Comparison of ENCODE assay signal across 10 cellular contexts in genomic region chr16:58337090-58337444, GRCh38. TPM values are rescaled to one million over a fixed set of nuclear protein-coding genes. Genes with fewer than 3 reads are reported as not detected.
DNase-seq lines count a peak whose midpoint lies in the region; ATAC-seq and TF ChIP-seq lines count a peak whose summit lies in the region.
"Had no signal": no experiment of that assay in that cellular context is flagged by ENCODE, and none has a peak within 500 bp of the region (broad histone marks: within the 10 kb centered on the region; RNA-seq: fewer than 3 reads in every experiment).

No MANE protein-coding gene starts in this region.

- H4K20me1 ChIP-seq in BLaER1 = no peaks in the 10 kb centered on the region
- H4K20me1 ChIP-seq in Karpas-422 (ENCODE audit: insufficient read depth, low read depth, low read length) = no peaks in the 10 kb centered on the region

- H3K36me3 Mint-ChIP-seq in endodermal cell (ENCODE audit: low read depth) = no peaks in the 10 kb centered on the region
- no peaks in the 10 kb centered on the region for H3K36me3 Mint-ChIP-seq in naive thymus-derived CD8-positive, alpha-beta T cell
- H3K36me3 Mint-ChIP-seq: stimulated activated naive B cell treated with anti-CD40 and anti-IgM and Interleukin-4, amounts not matched to agents 10 μg/mL and 1 μg/mL and 100 μg/mL, for 72 hours had no signal

- H3K4me1 Mint-ChIP-seq in endodermal cell = peaks cover 3% of the 10 kb centered on the region
- peaks cover 0 to 8% (median 6%) of the 10 kb centered on the region in 4 donors for H3K4me1 Mint-ChIP-seq in naive thymus-derived CD8-positive, alpha-beta T cell

- no peaks in the 10 kb centered on the region for H3K9me3 Mint-ChIP-seq in endodermal cell
- no peaks in the 10 kb centered on the region for H3K9me3 Mint-ChIP-seq in naive thymus-derived CD8-positive, alpha-beta T cell
- H3K9me3 Mint-ChIP-seq: stimulated activated naive B cell treated with anti-CD40 and anti-IgM and Interleukin-4, amounts not matched to agents 10 μg/mL and 1 μg/mL and 100 μg/mL, for 72 hours had no signal

- peaks cover 39% of the 10 kb centered on the region for H3K4me1 ChIP-seq in BLaER1
- peaks cover 11% of the 10 kb centered on the region for H3K4me1 ChIP-seq in Karpas-422 (ENCODE audit: low read length)
- peaks cover 4% of the 10 kb centered on the region for H3K4me1 ChIP-seq in endodermal cell (ENCODE audit: control insufficient read depth, insufficient read depth, low read length)
- H3K4me1 ChIP-seq in vagina = peaks cover 5% of the 10 kb centered on the region

- H3K79me2 ChIP-seq in Karpas-422 (ENCODE audit: low read length) = no peaks in the 10 kb centered on the region

- TF ChIP-seq POLR2A in vagina (IDR thresholded peaks at IDR 0.05) = no peak

- WGBS in endodermal cell (ENCODE audit: insufficient coverage in 1 of 2, insufficient read length in 1 of 2), 2 experiments = 84% methylated on average over 9 of the region's 9 CpGs

- DNase-seq in Karpas-422 = no peak
- DNase-seq in endodermal cell = no peak
- DNase-seq in naive thymus-derived CD8-positive, alpha-beta T cell = no peak
- DNase-seq in NCI-H2196 (lab: John Stamatoyannopoulos, UW; ENCODE audit: unreplicated experiment) = no peak
- no peak for DNase-seq in vagina (ENCODE audit: extremely low spot score in 2 of 2)

- H3K9ac ChIP-seq in BLaER1 = no peak overlapping the region
- H3K9ac ChIP-seq in Karpas-422 (ENCODE audit: low read length) = no peak overlapping the region
- H3K9ac ChIP-seq in endodermal cell (ENCODE audit: extremely low read depth, low read length, poor library complexity, severe bottlenecking) = peak overlapping the region; percentile 15

- H3K27ac ChIP-seq in BLaER1 (no peak overlapping the region), Karpas-422 (ENCODE audit: low read length) (no peak overlapping the region), endodermal cell (ENCODE audit: low read depth, low read length) (no peak overlapping the region), vagina (no peak overlapping the region)

- POLR2A ChIA-PET in naive thymus-derived CD8-positive, alpha-beta T cell (lab: Charles Lee) = interaction anchor here (1.1 kb wide), 1 partner anchor 151 kb away, joined by 3 read pairs; no protein-coding TSS in a partner anchor

- no peak overlapping the region for H3K4me3 ChIP-seq in BLaER1
- H3K4me3 ChIP-seq in Karpas-422 (ENCODE audit: low read length) = no peak overlapping the region
- no peak overlapping the region for H3K4me3 ChIP-seq in endodermal cell (ENCODE audit: low read length)
- H3K4me3 ChIP-seq in vagina = peak overlapping the region in 1 of 2 donors; percentile 28

- peak overlapping the region; percentile 10 for H3K4me3 Mint-ChIP-seq in endodermal cell
- H3K4me3 Mint-ChIP-seq in naive thymus-derived CD8-positive, alpha-beta T cell = peak overlapping the region in 8 of 10 donors; percentile 54 to 65 (median 59)

- no peak for TF ChIP-seq CTCF in endodermal cell (conservative IDR thresholded peaks at IDR 0.05)
- no peak for TF ChIP-seq CTCF in vagina (IDR thresholded peaks at IDR 0.05)

- H3K27ac Mint-ChIP-seq in endodermal cell = no peak overlapping the region
- peak overlapping the region in 1 of 10 donors; percentile 40 for H3K27ac Mint-ChIP-seq in naive thymus-derived CD8-positive, alpha-beta T cell
- H3K27ac Mint-ChIP-seq: stimulated activated naive B cell treated with anti-CD40 and anti-IgM and Interleukin-4, amounts not matched to agents 10 μg/mL and 1 μg/mL and 100 μg/mL, for 72 hours had no signal

- no peaks in the 10 kb centered on the region for H3K9me2 ChIP-seq in Karpas-422 (replicated peaks; ENCODE audit: insufficient read depth, low read length)

- H3K27me3 Mint-ChIP-seq in endodermal cell (ENCODE audit: insufficient read depth) = no peaks in the 10 kb centered on the region
- H3K27me3 Mint-ChIP-seq in naive thymus-derived CD8-positive, alpha-beta T cell = peaks cover 0 to 12% (median 5%) of the 10 kb centered on the region in 5 donors

- no peaks in the 10 kb centered on the region for H3K9me3 ChIP-seq in BLaER1
- H3K9me3 ChIP-seq in Karpas-422 (ENCODE audit: low read length) = no peaks in the 10 kb centered on the region
- H3K9me3 ChIP-seq in endodermal cell (ENCODE audit: control insufficient read depth, low read length) = no peaks in the 10 kb centered on the region
- H3K9me3 ChIP-seq in vagina = no peaks in the 10 kb centered on the region

- no peak overlapping the region for H2AFZ ChIP-seq in Karpas-422 (ENCODE audit: low read length)

- no peak for ATAC-seq in naive thymus-derived CD8-positive, alpha-beta T cell
- ATAC-seq in GM19452 (IDR thresholded peaks at IDR 0.05; ENCODE audit: unreplicated experiment) (no peak), HG02973 (IDR thresholded peaks at IDR 0.05; ENCODE audit: unreplicated experiment) (no peak)

- no peaks in the 10 kb centered on the region for H3K27me3 ChIP-seq in BLaER1
- H3K27me3 ChIP-seq in Karpas-422 (ENCODE audit: low read length) = no peaks in the 10 kb centered on the region
- H3K27me3 ChIP-seq in endodermal cell (ENCODE audit: control insufficient read depth, insufficient read depth, low read length, poor library complexity, severe bottlenecking) = no peaks in the 10 kb centered on the region
- H3K27me3 ChIP-seq in vagina = no peaks in the 10 kb centered on the region

- H3K36me3 ChIP-seq in BLaER1 (no peaks in the 10 kb centered on the region), Karpas-422 (ENCODE audit: insufficient read depth, low read length) (no peaks in the 10 kb centered on the region), endodermal cell (ENCODE audit: control insufficient read depth, insufficient read depth, low read length) (no peaks in the 10 kb centered on the region), vagina (no peaks in the 10 kb centered on the region)

- H3K4me2 ChIP-seq in BLaER1 (peak overlapping the region; percentile 39), Karpas-422 (ENCODE audit: low read depth, low read length, poor library complexity, severe bottlenecking) (peak overlapping the region; percentile 52)

- intact Hi-C loops in vagina (cut with DNase I) = no loop called here

RNA-seq across cellular contexts. Expression of gene PRSS54, which starts 42.2 kb away (rescaled TPM):
- not detected in 2 replicates for total RNA-seq in Karpas-422 (2014; rRNA removed; shearing (Covaris generic); ENCODE audit: low replicate concordance)
- total RNA-seq in endodermal cell (not detected), vagina (not detected)
- not detected for polyA plus RNA-seq in endodermal cell (2013, experiment 1 of 2)
- not detected for polyA plus RNA-seq in endodermal cell (2013, experiment 2 of 2)
- total RNA-seq in naive thymus-derived CD8-positive, alpha-beta T cell = not detected
- not detected for polyA plus RNA-seq in naive thymus-derived CD8-positive, alpha-beta T cell
- total RNA-seq: glomerular endothelial cell had no signal

RNA-seq across cellular contexts. Expression of gene GINS3, which starts 55.2 kb away (rescaled TPM):
- 17.7 and 24.2 TPM in 2 replicates for total RNA-seq in Karpas-422 (2014; rRNA removed; shearing (Covaris generic); ENCODE audit: low replicate concordance)
- total RNA-seq in endodermal cell (10 to 100 TPM; 10.5 to 14.7 TPM), vagina (7.4 TPM)
- polyA plus RNA-seq in endodermal cell (2013, experiment 1 of 2) = 14.4 TPM
- polyA plus RNA-seq in endodermal cell (2013, experiment 2 of 2) = 15.2 TPM
- 1 to 10 TPM; 1.5 to 1.9 TPM for total RNA-seq in naive thymus-derived CD8-positive, alpha-beta T cell
- polyA plus RNA-seq in naive thymus-derived CD8-positive, alpha-beta T cell = 1 to 10 TPM; 1.0 to 2.7 (median 2.3) TPM
